ENCODE assay signal across 9 cellular contexts in the genomic region with DNA sequence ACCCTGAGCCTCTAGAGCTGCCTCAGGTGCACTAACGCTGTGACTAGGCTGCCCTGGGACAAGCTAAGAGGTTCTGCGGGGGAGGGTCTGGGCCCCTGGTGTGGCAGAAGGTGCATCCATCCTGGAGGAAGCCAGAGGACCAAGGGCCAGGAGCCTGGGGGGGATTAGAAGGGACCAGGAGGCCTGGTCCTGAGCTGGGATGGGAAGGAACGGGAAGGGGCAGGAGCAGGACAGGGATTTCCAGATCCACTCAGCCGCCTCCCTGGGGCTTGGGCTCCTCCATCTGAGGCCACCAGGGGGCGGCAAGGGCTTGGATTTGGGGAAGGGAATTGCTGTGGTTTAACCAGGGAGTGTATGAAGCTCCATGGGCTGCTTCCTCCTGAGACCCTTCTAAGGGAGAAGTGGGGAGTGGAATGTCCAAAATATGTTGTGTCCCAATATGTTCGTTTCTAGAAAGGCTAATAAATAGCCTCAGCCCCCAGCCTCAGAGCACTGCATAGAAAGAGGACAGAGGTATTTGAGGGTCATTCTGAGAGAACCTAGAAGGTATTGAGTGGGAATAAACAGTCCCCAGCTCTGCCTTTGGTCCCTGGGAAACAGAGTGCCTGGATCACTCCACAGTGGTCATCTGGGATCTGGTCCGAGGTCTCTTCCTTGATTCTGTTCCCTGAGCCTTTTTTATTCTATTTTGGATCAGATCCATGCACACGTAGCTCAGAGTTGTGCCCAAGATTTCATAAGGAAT. TPM values are rescaled to one million over a fixed set of nuclear protein-coding genes. Genes with fewer than 3 reads are reported as not detected.
DNase-seq lines count a peak whose midpoint lies in the region; ATAC-seq, FAIRE-seq and TF ChIP-seq lines count a peak whose summit lies in the region.
"Had no signal": no experiment of that assay in that cellular context is flagged by ENCODE, and none has a peak within 500 bp of the region (broad histone marks: within the 10 kb centered on the region; RNA-seq: fewer than 3 reads in every experiment).

No MANE protein-coding gene starts in this region.

- WGBS in mammary epithelial cell (ENCODE audit: low coverage, missing lambda C conversion rate): 42% methylated on average over 6 of the region's 8 CpGs
- 6% methylated on average over 8 of the region's 8 CpGs for WGBS in HepG2 (ENCODE audit: low lambda C conversion rate)
- 40 to 48% methylated on average over 6 to 8 of the region's 8 CpGs for WGBS in upper lobe of left lung, 2 donors

- ATAC-seq in HepG2 (peak; percentile 95), upper lobe of left lung (ENCODE audit: low FRiP score in 2 of 2) (peak in 1 of 2 donors; percentile 56), HG03469 (IDR thresholded peaks at IDR 0.05; ENCODE audit: unreplicated experiment) (no peak), HG02571 (IDR thresholded peaks at IDR 0.05; ENCODE audit: unreplicated experiment) (no peak)

- in situ Hi-C loops in mammary epithelial cell (cut with MboI; ENCODE audit: low sequenced_read_pairs in 2 of 2): loop anchor here in 1 of 2 donors (25.0 kb wide), 2 partner anchors 111 to 311 kb away; partner anchors contain the start of gene IGLL5
- in situ Hi-C loops in HepG2 (cut with HindIII; ENCODE audit: extremely low pct_ligation_motif_present, low pct_unique_long_range_greater_than_20kb): no loop called here

- no peaks in the 10 kb centered on the region for H3K4me1 ChIP-seq in mammary epithelial cell (ENCODE audit: insufficient read depth, low read length)
- no peaks in the 10 kb centered on the region for H3K4me1 ChIP-seq in HepG2 (ENCODE audit: insufficient read depth, low read length)
- H3K4me1 ChIP-seq in upper lobe of left lung: no peaks in the 10 kb centered on the region

- H3K27me3 ChIP-seq in mammary epithelial cell (ENCODE audit: insufficient read depth, low read length) (no peaks in the 10 kb centered on the region), HepG2 (ENCODE audit: control insufficient read depth in 1 of 2, insufficient read depth in 2 of 2, low read length in 2 of 2) (peaks cover 1 to 32% of the 10 kb centered on the region in 2 experiments; a peak in 3 of 5 replicates), upper lobe of left lung (no peaks in the 10 kb centered on the region)

- TF ChIP-seq CTCF in mammary epithelial cell (conservative IDR thresholded peaks at IDR 0.05 in 1 of 2, IDR thresholded peaks at IDR 0.05 in 1 of 2; ENCODE audit: extremely low read depth in 1 of 2, insufficient read depth in 1 of 2, low read depth in 1 of 2, low read length in 2 of 2) (peak; percentile 49 to 78), HepG2 (CRISPR knock-in tag; IDR thresholded peaks at IDR 0.05) (peak; percentile 74), upper lobe of left lung (IDR thresholded peaks at IDR 0.05) (peak in 5 of 6 experiments; percentile 44 to 70 (median 52))

- H3K36me3 ChIP-seq in mammary epithelial cell (ENCODE audit: insufficient read depth, low read length): no peaks in the 10 kb centered on the region
- H3K36me3 ChIP-seq in HepG2 (replicated peaks in 1 of 2; ENCODE audit: control insufficient read depth in 1 of 2, insufficient read depth in 2 of 2, low read length in 2 of 2): no peaks in the 10 kb centered on the region
- H3K36me3 ChIP-seq in upper lobe of left lung: no peaks in the 10 kb centered on the region

- H3K4me3 ChIP-seq in mammary epithelial cell (replicated peaks in 1 of 3; ENCODE audit: insufficient read depth in 1 of 3, low read depth in 2 of 3, low read length in 3 of 3) (no peak overlapping the region), HepG2 (replicated peaks in 1 of 3; ENCODE audit: insufficient read depth in 1 of 3, low read depth in 2 of 3, low read length in 3 of 3) (no peak overlapping the region), upper lobe of left lung (no peak overlapping the region)
- H3K4me3 ChIP-seq: SK-N-MC had no signal

- no peaks in the 10 kb centered on the region for H3K9me3 ChIP-seq in mammary epithelial cell (replicated peaks; ENCODE audit: insufficient read depth, low read length)
- H3K9me3 ChIP-seq in HepG2 (ENCODE audit: low read length): no peaks in the 10 kb centered on the region
- H3K9me3 ChIP-seq in upper lobe of left lung: no peaks in the 10 kb centered on the region

- TF ChIP-seq RAD21 in HepG2 (CRISPR knock-in tag; IDR thresholded peaks at IDR 0.05): no peak

- H4K20me1 ChIP-seq in mammary epithelial cell (ENCODE audit: insufficient read depth, low read length): no peaks in the 10 kb centered on the region
- no peaks in the 10 kb centered on the region; the same call in 1 of the 2 replicates for H4K20me1 ChIP-seq in HepG2 (ENCODE audit: insufficient read depth, low read length)

- H2AFZ ChIP-seq in mammary epithelial cell (ENCODE audit: low read depth, low read length) (no peak overlapping the region), HepG2 (ENCODE audit: low read length) (no peak overlapping the region)

- H3K4me2 ChIP-seq in mammary epithelial cell (ENCODE audit: insufficient read depth, low read depth, low read length) (no peak overlapping the region), HepG2 (ENCODE audit: low read depth, low read length) (no peak overlapping the region)

- dilution Hi-C loops in mammary epithelial cell (cut with HindIII; ENCODE audit: low sequenced_read_pairs): loop anchor here (25.0 kb wide), 1 partner anchor 111 kb away; no protein-coding TSS in a partner anchor

- CTCF ChIA-PET in mammary epithelial cell (lab: Charles Lee; ENCODE audit: low non-redundant PET): interaction anchor here (0.5 to 0.6 kb wide), 2 partner anchors 90 to 528 kb away, joined by 3 to 4 read pairs; no protein-coding TSS in a partner anchor
- CTCF ChIA-PET in HepG2 (lab: Yijun Ruan, JAX; ENCODE audit: low intra/inter-chr PET ratio, low total read pairs): interaction anchor here (1.1 to 1.5 kb wide), 2 partner anchors 10 to 112 kb away, joined by 4 to 8 read pairs; no protein-coding TSS in a partner anchor

- intact Hi-C loops in mammary epithelial cell (cut with micrococcal nuclease) (loop anchor here (2.0 kb wide), 1 partner anchor 220 kb away; no protein-coding TSS in a partner anchor), HepG2 (cut with micrococcal nuclease; ENCODE audit: unreplicated experiment) (no loop called here)

- FAIRE-seq in HepG2 (lab: Jason Lieb, UNC): no peak

- H3K79me2 ChIP-seq in mammary epithelial cell (ENCODE audit: insufficient read depth, low read length) (no peaks in the 10 kb centered on the region), HepG2 (ENCODE audit: insufficient read depth, low read length) (no peaks in the 10 kb centered on the region)

- TF ChIP-seq EP300 in HepG2 (IDR thresholded peaks at IDR 0.05; ENCODE audit: low read depth in 2 of 2, low read length in 2 of 2) (no peak), HepG2 (CRISPR knock-in tag; IDR thresholded peaks at IDR 0.05; ENCODE audit: borderline replicate concordance) (no peak), upper lobe of left lung (IDR thresholded peaks at IDR 0.05) (no peak)

- no peak overlapping the region for H3K9ac ChIP-seq in mammary epithelial cell (ENCODE audit: insufficient read depth, low read length)
- no peak overlapping the region for H3K9ac ChIP-seq in HepG2 (ENCODE audit: insufficient read depth, low read depth, low read length)

- BruUV-seq in mammary epithelial cell (replicated peaks; lab: Mats Ljungman, UMichigan): no TSS peak
- no TSS peak for BruUV-seq in HepG2 (replicated peaks; lab: Mats Ljungman, UMichigan)

- no peak overlapping the region for H3K27ac ChIP-seq in mammary epithelial cell (ENCODE audit: insufficient read depth, low read depth, low read length)
- H3K27ac ChIP-seq in HepG2 (ENCODE audit: extremely low read length, insufficient read depth, low read length): no peak overlapping the region
- no peak overlapping the region for H3K27ac ChIP-seq in upper lobe of left lung
- H3K27ac ChIP-seq: SK-N-MC had no signal

- POLR2A ChIA-PET in HepG2 (lab: Yijun Ruan, JAX): no interaction called here

- DNase-seq in DMS53 treated with DMSO at 0.1 percent for 48 hours (lab: John Stamatoyannopoulos, UW; ENCODE audit: unreplicated experiment) (peak; percentile 6), HuH-7 (ENCODE audit: low spot score) (peak; percentile 71), SK-N-DZ (ENCODE audit: low spot score) (peak; percentile 82), mammary epithelial cell (peak; percentile 11), HepG2 (ENCODE audit: low spot score) (peak; percentile 32), upper lobe of left lung (no peak)

- no peak for TF ChIP-seq POLR2A in HepG2 (IDR thresholded peaks at IDR 0.05; ENCODE audit: insufficient read depth in 1 of 2, low read depth in 2 of 2, low read length in 2 of 2)
- TF ChIP-seq POLR2A in upper lobe of left lung (IDR thresholded peaks at IDR 0.05): no peak

RNA-seq across cellular contexts. Expression of gene PRAME, which starts 17.4 kb away (rescaled TPM):
- 979 and 1,004 TPM in 2 replicates for polyA plus RNA-seq in SK-N-DZ (2014; cell fraction: cytosol; rRNA removed)
- polyA plus RNA-seq in SK-N-DZ (2014; cell fraction: nucleus; rRNA removed): 808 and 907 TPM in 2 replicates
- total RNA-seq in mammary epithelial cell: not detected
- 0.05 TPM for polyA plus RNA-seq in mammary epithelial cell
- polyA minus RNA-seq in mammary epithelial cell: not detected
- 0.11 and 0.45 TPM in 2 replicates for total RNA-seq in HepG2 (2016; rRNA removed; fragmentation: Illumina TruSeq; extraction: Trizol)
- total RNA-seq in HepG2 (2016; cell fraction: cytosol; rRNA removed; fragmentation: Illumina TruSeq; extraction: Trizol; ENCODE audit: low read depth): not detected in 2 replicates
- total RNA-seq in HepG2 (2016; cell fraction: insoluble cytoplasmic fraction; rRNA removed; fragmentation: Illumina TruSeq; extraction: Trizol): 0.35 and 0.39 TPM in 2 replicates
- total RNA-seq in HepG2 (2016; cell fraction: membrane; rRNA removed; fragmentation: Illumina TruSeq; extraction: Trizol): 0.10 TPM in 1 of 2 replicates, not detected in the other
- total RNA-seq in HepG2 (2016; cell fraction: nucleus; rRNA removed; fragmentation: Illumina TruSeq; extraction: Trizol): 0.22 and 0.34 TPM in 2 replicates
- polyA plus RNA-seq in HepG2 (2011; rRNA removed): 0.83 and 1.1 TPM in 2 replicates
- polyA plus RNA-seq in HepG2 (2011; cell fraction: cytosol; rRNA removed): 0.98 and 1.2 TPM in 2 replicates
- polyA plus RNA-seq in HepG2 (2011; cell fraction: nucleus; rRNA removed): 1.8 and 2.4 TPM in 2 replicates
- 0.57 and 0.99 TPM in 2 replicates for polyA plus RNA-seq in HepG2 (2012)
- polyA plus RNA-seq in HepG2 (2016; cell fraction: cytosol; fragmentation: Illumina TruSeq; extraction: Trizol; ENCODE audit: low read depth): 0.09 TPM in 1 of 2 replicates, not detected in the other
- polyA plus RNA-seq in HepG2 (2016; cell fraction: insoluble cytoplasmic fraction; fragmentation: Illumina TruSeq; extraction: Trizol; ENCODE audit: low read depth): 0.32 and 0.41 TPM in 2 replicates
- polyA plus RNA-seq in HepG2 (2016; cell fraction: membrane; fragmentation: Illumina TruSeq; extraction: Trizol; ENCODE audit: low read depth): 0.07 TPM in 1 of 2 replicates, not detected in the other
- 0.37 and 0.60 TPM in 2 replicates for polyA plus RNA-seq in HepG2 (2016; cell fraction: nucleus; fragmentation: Illumina TruSeq; extraction: Trizol; ENCODE audit: insufficient read depth, low read depth)
- polyA minus RNA-seq in HepG2 (2011; rRNA and poly(A)+ RNA removed; ENCODE audit: low replicate concordance): 5.8 and 37.0 TPM in 2 replicates
- polyA minus RNA-seq in HepG2 (2011; cell fraction: cytosol; rRNA and poly(A)+ RNA removed): 0.79 TPM in 2 replicates
- 0.13 TPM in 1 of 2 replicates, not detected in the other for polyA minus RNA-seq in HepG2 (2011; cell fraction: nucleus; rRNA and poly(A)+ RNA removed)
- 1 to 10 TPM in 2 of 6 donors, not detected in 4; 1.3 to 3.5 TPM for total RNA-seq in upper lobe of left lung

RNA-seq across cellular contexts. Expression of gene ZNF280A, which starts 56.3 kb away (rescaled TPM):
- 4.3 and 5.8 TPM in 2 replicates for polyA plus RNA-seq in SK-N-DZ (2014; cell fraction: cytosol; rRNA removed)
- 2.6 and 3.2 TPM in 2 replicates for polyA plus RNA-seq in SK-N-DZ (2014; cell fraction: nucleus; rRNA removed)
- total RNA-seq in mammary epithelial cell (not detected), HepG2 (2016; rRNA removed; fragmentation: Illumina TruSeq; extraction: Trizol) (2.9 and 4.4 TPM in 2 replicates), upper lobe of left lung (not detected)
- polyA plus RNA-seq in mammary epithelial cell (not detected), HepG2 (2011; rRNA removed) (1.1 and 1.4 TPM in 2 replicates)
- not detected for polyA minus RNA-seq in mammary epithelial cell
- 1.8 and 2.0 TPM in 2 replicates for total RNA-seq in HepG2 (2016; cell fraction: cytosol; rRNA removed; fragmentation: Illumina TruSeq; extraction: Trizol; ENCODE audit: low read depth)
- total RNA-seq in HepG2 (2016; cell fraction: insoluble cytoplasmic fraction; rRNA removed; fragmentation: Illumina TruSeq; extraction: Trizol): 3.1 and 4.4 TPM in 2 replicates
- total RNA-seq in HepG2 (2016; cell fraction: membrane; rRNA removed; fragmentation: Illumina TruSeq; extraction: Trizol): 2.9 and 3.6 TPM in 2 replicates
- 2.5 TPM in 2 replicates for total RNA-seq in HepG2 (2016; cell fraction: nucleus; rRNA removed; fragmentation: Illumina TruSeq; extraction: Trizol)
- 0.66 and 0.90 TPM in 2 replicates for polyA plus RNA-seq in HepG2 (2011; cell fraction: cytosol; rRNA removed)
- polyA plus RNA-seq in HepG2 (2011; cell fraction: nucleus; rRNA removed): 0.68 and 1.00 TPM in 2 replicates
- 0.47 and 0.67 TPM in 2 replicates for polyA plus RNA-seq in HepG2 (2012)
- 0.40 and 0.59 TPM in 2 replicates for polyA plus RNA-seq in HepG2 (2016; cell fraction: cytosol; fragmentation: Illumina TruSeq; extraction: Trizol; ENCODE audit: low read depth)
- 2.8 and 3.3 TPM in 2 replicates for polyA plus RNA-seq in HepG2 (2016; cell fraction: insoluble cytoplasmic fraction; fragmentation: Illumina TruSeq; extraction: Trizol; ENCODE audit: low read depth)
- 0.89 and 0.90 TPM in 2 replicates for polyA plus RNA-seq in HepG2 (2016; cell fraction: membrane; fragmentation: Illumina TruSeq; extraction: Trizol; ENCODE audit: low read depth)
- 1.4 and 2.2 TPM in 2 replicates for polyA plus RNA-seq in HepG2 (2016; cell fraction: nucleus; fragmentation: Illumina TruSeq; extraction: Trizol; ENCODE audit: insufficient read depth, low read depth)
- polyA minus RNA-seq in HepG2 (2011; rRNA and poly(A)+ RNA removed; ENCODE audit: low replicate concordance): 0.16 and 0.52 TPM in 2 replicates
- polyA minus RNA-seq in HepG2 (2011; cell fraction: cytosol; rRNA and poly(A)+ RNA removed): 0.88 and 1.2 TPM in 2 replicates
- 2.7 and 3.7 TPM in 2 replicates for polyA minus RNA-seq in HepG2 (2011; cell fraction: nucleus; rRNA and poly(A)+ RNA removed)

Comparison
In these comparisons a context has a peak if more than half of its experiments do, and no peak if none do; other contexts are left out.
1. DNase-seq: peak in DMS53 treated with DMSO at 0.1 percent for 48 hours (single experiment), HuH-7 (single experiment), SK-N-DZ (single experiment), mammary epithelial cell (single experiment) and HepG2 (single experiment); none in upper lobe of left lung (0 of 2).
2. Peak in every context shown above with its lines, with median percentiles within 50 percentile points of each other: CTCF ChIP-seq.